In genomic region chrX:150352581-150352980, GRCh38 we compare ENCODE assay signal across 1 cellular context.
A peak's percentile ranks its signal among the peaks of the same experiment; 100 is the strongest.
TF ChIP-seq lines count a peak whose summit lies in the region.

No MANE protein-coding gene starts in this region.

TF ChIP-seq in K562, 482 proteins besides CTCF, POLR2A, EP300 and RAD21 (continued from another document):
- TF ChIP-seq, protein P1, sequence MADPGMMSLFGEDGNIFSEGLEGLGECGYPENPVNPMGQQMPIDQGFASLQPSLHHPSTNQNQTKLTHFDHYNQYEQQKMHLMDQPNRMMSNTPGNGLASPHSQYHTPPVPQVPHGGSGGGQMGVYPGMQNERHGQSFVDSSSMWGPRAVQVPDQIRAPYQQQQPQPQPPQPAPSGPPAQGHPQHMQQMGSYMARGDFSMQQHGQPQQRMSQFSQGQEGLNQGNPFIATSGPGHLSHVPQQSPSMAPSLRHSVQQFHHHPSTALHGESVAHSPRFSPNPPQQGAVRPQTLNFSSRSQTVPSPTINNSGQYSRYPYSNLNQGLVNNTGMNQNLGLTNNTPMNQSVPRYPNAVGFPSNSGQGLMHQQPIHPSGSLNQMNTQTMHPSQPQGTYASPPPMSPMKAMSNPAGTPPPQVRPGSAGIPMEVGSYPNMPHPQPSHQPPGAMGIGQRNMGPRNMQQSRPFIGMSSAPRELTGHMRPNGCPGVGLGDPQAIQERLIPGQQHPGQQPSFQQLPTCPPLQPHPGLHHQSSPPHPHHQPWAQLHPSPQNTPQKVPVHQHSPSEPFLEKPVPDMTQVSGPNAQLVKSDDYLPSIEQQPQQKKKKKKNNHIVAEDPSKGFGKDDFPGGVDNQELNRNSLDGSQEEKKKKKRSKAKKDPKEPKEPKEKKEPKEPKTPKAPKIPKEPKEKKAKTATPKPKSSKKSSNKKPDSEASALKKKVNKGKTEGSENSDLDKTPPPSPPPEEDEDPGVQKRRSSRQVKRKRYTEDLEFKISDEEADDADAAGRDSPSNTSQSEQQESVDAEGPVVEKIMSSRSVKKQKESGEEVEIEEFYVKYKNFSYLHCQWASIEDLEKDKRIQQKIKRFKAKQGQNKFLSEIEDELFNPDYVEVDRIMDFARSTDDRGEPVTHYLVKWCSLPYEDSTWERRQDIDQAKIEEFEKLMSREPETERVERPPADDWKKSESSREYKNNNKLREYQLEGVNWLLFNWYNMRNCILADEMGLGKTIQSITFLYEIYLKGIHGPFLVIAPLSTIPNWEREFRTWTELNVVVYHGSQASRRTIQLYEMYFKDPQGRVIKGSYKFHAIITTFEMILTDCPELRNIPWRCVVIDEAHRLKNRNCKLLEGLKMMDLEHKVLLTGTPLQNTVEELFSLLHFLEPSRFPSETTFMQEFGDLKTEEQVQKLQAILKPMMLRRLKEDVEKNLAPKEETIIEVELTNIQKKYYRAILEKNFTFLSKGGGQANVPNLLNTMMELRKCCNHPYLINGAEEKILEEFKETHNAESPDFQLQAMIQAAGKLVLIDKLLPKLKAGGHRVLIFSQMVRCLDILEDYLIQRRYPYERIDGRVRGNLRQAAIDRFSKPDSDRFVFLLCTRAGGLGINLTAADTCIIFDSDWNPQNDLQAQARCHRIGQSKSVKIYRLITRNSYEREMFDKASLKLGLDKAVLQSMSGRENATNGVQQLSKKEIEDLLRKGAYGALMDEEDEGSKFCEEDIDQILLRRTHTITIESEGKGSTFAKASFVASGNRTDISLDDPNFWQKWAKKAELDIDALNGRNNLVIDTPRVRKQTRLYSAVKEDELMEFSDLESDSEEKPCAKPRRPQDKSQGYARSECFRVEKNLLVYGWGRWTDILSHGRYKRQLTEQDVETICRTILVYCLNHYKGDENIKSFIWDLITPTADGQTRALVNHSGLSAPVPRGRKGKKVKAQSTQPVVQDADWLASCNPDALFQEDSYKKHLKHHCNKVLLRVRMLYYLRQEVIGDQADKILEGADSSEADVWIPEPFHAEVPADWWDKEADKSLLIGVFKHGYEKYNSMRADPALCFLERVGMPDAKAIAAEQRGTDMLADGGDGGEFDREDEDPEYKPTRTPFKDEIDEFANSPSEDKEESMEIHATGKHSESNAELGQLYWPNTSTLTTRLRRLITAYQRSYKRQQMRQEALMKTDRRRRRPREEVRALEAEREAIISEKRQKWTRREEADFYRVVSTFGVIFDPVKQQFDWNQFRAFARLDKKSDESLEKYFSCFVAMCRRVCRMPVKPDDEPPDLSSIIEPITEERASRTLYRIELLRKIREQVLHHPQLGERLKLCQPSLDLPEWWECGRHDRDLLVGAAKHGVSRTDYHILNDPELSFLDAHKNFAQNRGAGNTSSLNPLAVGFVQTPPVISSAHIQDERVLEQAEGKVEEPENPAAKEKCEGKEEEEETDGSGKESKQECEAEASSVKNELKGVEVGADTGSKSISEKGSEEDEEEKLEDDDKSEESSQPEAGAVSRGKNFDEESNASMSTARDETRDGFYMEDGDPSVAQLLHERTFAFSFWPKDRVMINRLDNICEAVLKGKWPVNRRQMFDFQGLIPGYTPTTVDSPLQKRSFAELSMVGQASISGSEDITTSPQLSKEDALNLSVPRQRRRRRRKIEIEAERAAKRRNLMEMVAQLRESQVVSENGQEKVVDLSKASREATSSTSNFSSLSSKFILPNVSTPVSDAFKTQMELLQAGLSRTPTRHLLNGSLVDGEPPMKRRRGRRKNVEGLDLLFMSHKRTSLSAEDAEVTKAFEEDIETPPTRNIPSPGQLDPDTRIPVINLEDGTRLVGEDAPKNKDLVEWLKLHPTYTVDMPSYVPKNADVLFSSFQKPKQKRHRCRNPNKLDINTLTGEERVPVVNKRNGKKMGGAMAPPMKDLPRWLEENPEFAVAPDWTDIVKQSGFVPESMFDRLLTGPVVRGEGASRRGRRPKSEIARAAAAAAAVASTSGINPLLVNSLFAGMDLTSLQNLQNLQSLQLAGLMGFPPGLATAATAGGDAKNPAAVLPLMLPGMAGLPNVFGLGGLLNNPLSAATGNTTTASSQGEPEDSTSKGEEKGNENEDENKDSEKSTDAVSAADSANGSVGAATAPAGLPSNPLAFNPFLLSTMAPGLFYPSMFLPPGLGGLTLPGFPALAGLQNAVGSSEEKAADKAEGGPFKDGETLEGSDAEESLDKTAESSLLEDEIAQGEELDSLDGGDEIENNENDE (IDR thresholded peaks at IDR 0.05; ENCODE audit: low read depth, low read length) = peak; percentile 85
- TF ChIP-seq NFIC (IDR thresholded peaks at IDR 0.05) = 0 out of 2 replicates have a peak, but pooled peaks have one; percentile 18
